Comparison of ENCODE assay signal across 10 cellular contexts in genomic region chr14:61699092-61699491, GRCh38. TPM values are rescaled to one million over a fixed set of nuclear protein-coding genes. Genes with fewer than 3 reads are reported as not detected.
DNase-seq lines count a peak whose midpoint lies in the region; ATAC-seq and TF ChIP-seq lines count a peak whose summit lies in the region.
"Had no signal": no experiment of that assay in that cellular context is flagged by ENCODE, and none has a peak within 500 bp of the region (broad histone marks: within the 10 kb centered on the region; RNA-seq: fewer than 3 reads in every experiment).

No MANE protein-coding gene starts in this region.

- H3K4me3 ChIP-seq in heart right ventricle, result peak overlapping the region in 7 of 10 donors; percentile 11 to 95 (median 88)
- peak overlapping the region; percentile 95 for H3K4me3 ChIP-seq in iPS-20b (ENCODE audit: low read length)
- no peak overlapping the region for H3K4me3 ChIP-seq in thyroid gland (replicated peaks in 1 of 3)

- in situ Hi-C loops in KBM-7 (cut with MboI; ENCODE audit: low pct_unique_long_range_greater_than_20kb, low sequenced_read_pairs), result no loop called here

- no peak for TF ChIP-seq CTCF in heart right ventricle (IDR thresholded peaks at IDR 0.05)
- TF ChIP-seq CTCF in thyroid gland (IDR thresholded peaks at IDR 0.05), result no peak

- peak overlapping the region; percentile 99; the same call in 1 of the 2 replicates for H3K9ac ChIP-seq in iPS-20b (ENCODE audit: low read depth, low read length)

- H3K9me3 ChIP-seq in heart right ventricle (no peaks in the 10 kb centered on the region), iPS-20b (ENCODE audit: insufficient read depth, low read depth, low read length) (no peaks in the 10 kb centered on the region), thyroid gland (no peaks in the 10 kb centered on the region)

- no peaks in the 10 kb centered on the region for H3K9me3 Mint-ChIP-seq in activated naive CD4-positive, alpha-beta T cell treated with anti-CD3 and anti-CD28 coated beads, Interleukin-2, amount 50 U/mL, for 72 hours

- peaks cover 41 to 45% of the 10 kb centered on the region in 2 donors for H3K36me3 Mint-ChIP-seq in activated naive CD4-positive, alpha-beta T cell treated with anti-CD3 and anti-CD28 coated beads, Interleukin-2, amount 50 U/mL, for 72 hours

- no peak for ATAC-seq in heart right ventricle
- ATAC-seq in activated naive CD4-positive, alpha-beta T cell treated with anti-CD3 and anti-CD28 coated beads, Interleukin-2, amount 50 U/mL, for 72 hours, result no peak

- no peaks in the 10 kb centered on the region for H3K36me3 ChIP-seq in heart right ventricle
- H3K36me3 ChIP-seq in iPS-20b (ENCODE audit: insufficient read depth, low read depth, low read length), result no peaks in the 10 kb centered on the region; the same call in 1 of the 2 replicates
- H3K36me3 ChIP-seq in thyroid gland, result no peaks in the 10 kb centered on the region

- 54 to 61% methylated on average over 5 of the region's 5 CpGs for WGBS in heart right ventricle, 2 donors
- WGBS in thyroid gland, 2 donors, result 26 to 35% methylated on average over 5 of the region's 5 CpGs

- peak overlapping the region; percentile 66 to 96 for H3K27ac Mint-ChIP-seq in activated naive CD4-positive, alpha-beta T cell treated with anti-CD3 and anti-CD28 coated beads, Interleukin-2, amount 50 U/mL, for 72 hours

- H3K4me1 ChIP-seq in heart right ventricle (peaks cover 0 to 74% (median 59%) of the 10 kb centered on the region in 9 donors), iPS-20b (ENCODE audit: insufficient read depth, low read length) (peaks cover 31% of the 10 kb centered on the region), thyroid gland (peaks cover 32 to 34% of the 10 kb centered on the region in 2 donors)

- DNase-seq in heart right ventricle (no peak), cardiac septum (ENCODE audit: low spot score) (no peak), thyroid gland (no peak), Ammon's horn (ENCODE audit: low spot score) (no peak), hippocampal formation (lab: John Stamatoyannopoulos, UW) (no peak), KBM-7 (no peak)
- no peak for DNase-seq in activated naive CD4-positive, alpha-beta T cell treated with anti-CD3 and anti-CD28 coated beads, Interleukin-2, amount 50 U/mL, for 72 hours (ENCODE audit: low spot score in 2 of 2)
- DNase-seq: activated CD4-positive, alpha-beta T cell treated with anti-CD3 and anti-CD28 coated beads, Interleukin-2, amount 50 U/mL, for 1 hour; NCI-H2081 treated with DMSO at 0.1 percent for 48 hours had no signal

- intact Hi-C loops in heart right ventricle (cut with DNase I) (loop anchor here in 7 of 10 donors (5.0 to 10.0 kb wide), 13 partner anchors 33 to 227 kb away; partner anchors contain the start of gene SNAPC1 (in 1 of the 7)), cardiac septum (cut with DNase I) (loop anchor here (5.0 to 10.0 kb wide), 3 partner anchors 53 to 227 kb away; no protein-coding TSS in a partner anchor), thyroid gland (cut with DNase I) (no loop called here)

- H3K27ac ChIP-seq in heart right ventricle, result peak overlapping the region in 3 of 10 donors; percentile 15 to 100 (median 95)
- H3K27ac ChIP-seq in iPS-20b (ENCODE audit: low read length), result no peak overlapping the region
- H3K27ac ChIP-seq in thyroid gland, result peak overlapping the region in 2 of 3 donors; percentile 99 to 100

- H3K27me3 ChIP-seq in heart right ventricle (no peaks in the 10 kb centered on the region), iPS-20b (ENCODE audit: insufficient read depth, low read length) (no peaks in the 10 kb centered on the region), thyroid gland (no peaks in the 10 kb centered on the region)

- peak in 1 of 2 donors; percentile 43 for TF ChIP-seq POLR2A in thyroid gland (IDR thresholded peaks at IDR 0.05)

RNA-seq across cellular contexts. Expression of gene HIF1A, which starts 3.8 kb away (rescaled TPM):
- total RNA-seq in heart right ventricle, result 10 to 100 TPM; 52.8 to 97.3 (median 62.9) TPM
- polyA plus RNA-seq in heart right ventricle, result 10 to 100 TPM; 15.4 to 38.1 TPM
- 73.2 TPM for total RNA-seq in cardiac septum
- 100 to 1,000 TPM; 165 to 170 TPM for total RNA-seq in activated naive CD4-positive, alpha-beta T cell treated with anti-CD3 and anti-CD28 coated beads, Interleukin-2, amount 50 U/mL, for 72 hours
- 100 to 1,000 TPM; 137 to 295 (median 158) TPM for total RNA-seq in thyroid gland

Comparison
In these comparisons a context has a peak if more than half of its experiments do, and no peak if none do; other contexts are left out.
1. H3K4me3 ChIP-seq: peak in heart right ventricle (7 of 10) and iPS-20b (single experiment); none in thyroid gland (0 of 3).